ENCODE assay signal across 2 cellular contexts in genomic region chr6:1384549-1385128, GRCh38.
TF ChIP-seq lines count a peak whose summit lies in the region.

No MANE protein-coding gene starts in this region.

TF ChIP-seq in H1, 55 proteins besides CTCF, POLR2A, EP300 and RAD21:
- TF ChIP-seq CBX8 (IDR thresholded peaks at IDR 0.05; ENCODE audit: borderline replicate concordance, low read depth, low read length): peak; percentile 60; the same call in 1 of the 2 replicates
- TF ChIP-seq HDAC2 (IDR thresholded peaks at IDR 0.05; ENCODE audit: borderline replicate concordance in 1 of 2, low read depth in 2 of 2, low read length in 2 of 2): no peak
- peak; percentile 21 for TF ChIP-seq RNF2 (IDR thresholded peaks at IDR 0.05; ENCODE audit: borderline replicate concordance, low read depth, low read length, missing control alignments, poor library complexity, severe bottlenecking)
- no peak for TF ChIP-seq SIRT6 (IDR thresholded peaks at IDR 0.05; ENCODE audit: low read length)
- peak; percentile 99 for TF ChIP-seq EZH2 (IDR thresholded peaks at IDR 0.05; ENCODE audit: low read depth, low read length, severe bottlenecking)
- no peak for TF ChIP-seq GTF2F1 (IDR thresholded peaks at IDR 0.05; ENCODE audit: borderline replicate concordance, low read depth, low read length)
- TF ChIP-seq SUZ12 (IDR thresholded peaks at IDR 0.05; ENCODE audit: low read length): peak; percentile 91

TF ChIP-seq in HepG2, 621 proteins besides CTCF, POLR2A, EP300 and RAD21:
- no peak for TF ChIP-seq FOXJ3 (CRISPR knock-in tag; IDR thresholded peaks at IDR 0.05; ENCODE audit: borderline replicate concordance)
